ENCODE assay signal across 8 cellular contexts in genomic region chr4:76758290-76758882, GRCh38.
DNase-seq lines count a peak whose midpoint lies in the region; ATAC-seq and TF ChIP-seq lines count a peak whose summit lies in the region.

No MANE protein-coding gene starts in this region.

- H3K36me3 ChIP-seq in prostate gland: no peaks in the 10 kb centered on the region

- DNase-seq in Daoy (ENCODE audit: low read depth): peak; percentile 60
- peak; percentile 11 for DNase-seq in SKM-1 treated with dmso at 0.1 percent for 144 hours (lab: John Stamatoyannopoulos, UW; ENCODE audit: unreplicated experiment)
- DNase-seq in fibroblast of villous mesenchyme (ENCODE audit: low read depth): peak; percentile 85
- DNase-seq in prostate gland (ENCODE audit: low spot score): no peak
- DNase-seq in omental fat pad (ENCODE audit: low spot score): no peak
- no peak for DNase-seq in stimulated activated CD4-positive, alpha-beta T cell treated with anti-CD3 and anti-CD28 coated beads, Interleukin-2, amount 100 ng/mL, for 24 hours

- WGBS in prostate gland: 21% methylated on average over 4 of the region's 4 CpGs

- no peaks in the 10 kb centered on the region for H3K27me3 ChIP-seq in prostate gland (replicated peaks; ENCODE audit: insufficient read depth)

- no peaks in the 10 kb centered on the region for H3K4me1 ChIP-seq in prostate gland (replicated peaks)

- H3K9me3 ChIP-seq in prostate gland: no peaks in the 10 kb centered on the region

- intact Hi-C loops in prostate gland (cut with DNase I): loop anchor here (5.0 to 10.0 kb wide), 3 partner anchors 71 to 324 kb away; partner anchors contain the start of genes SEPTIN11 and SHROOM3

- H3K4me3 ChIP-seq in fibroblast of villous mesenchyme (ENCODE audit: low read depth, low read length) (no peak overlapping the region), prostate gland (no peak overlapping the region)

- ATAC-seq in HG03342 (IDR thresholded peaks at IDR 0.05; ENCODE audit: unreplicated experiment) (peak; percentile 55), HG03520 (IDR thresholded peaks at IDR 0.05; ENCODE audit: unreplicated experiment) (no peak), omental fat pad (ENCODE audit: low FRiP score) (no peak)

- peak; percentile 77 for TF ChIP-seq CTCF in fibroblast of villous mesenchyme (IDR thresholded peaks at IDR 0.05; ENCODE audit: insufficient read depth, low read depth, low read length)
- peak; percentile 51 to 72 (median 63) for TF ChIP-seq CTCF in prostate gland (IDR thresholded peaks at IDR 0.05)
- no peak for TF ChIP-seq CTCF in omental fat pad (IDR thresholded peaks at IDR 0.05)

- H3K27ac ChIP-seq in prostate gland: peak overlapping the region; percentile 47 to 54

- no peak for TF ChIP-seq POLR2A in prostate gland (IDR thresholded peaks at IDR 0.05)

Comparison
In these comparisons a context has a peak if more than half of its experiments do, and no peak if none do; other contexts are left out.
1. DNase-seq: peak in Daoy (single experiment), SKM-1 treated with dmso at 0.1 percent for 144 hours (single experiment) and fibroblast of villous mesenchyme (single experiment); none in prostate gland (single experiment), omental fat pad (single experiment) and stimulated activated CD4-positive, alpha-beta T cell treated with anti-CD3 and anti-CD28 coated beads, Interleukin-2, amount 100 ng/mL, for 24 hours (0 of 2).
2. CTCF ChIP-seq: peak in fibroblast of villous mesenchyme (single experiment) and prostate gland (4 of 4); none in omental fat pad (0 of 3).